Comparison of ENCODE assay signal across 14 cellular contexts in the genomic region with DNA sequence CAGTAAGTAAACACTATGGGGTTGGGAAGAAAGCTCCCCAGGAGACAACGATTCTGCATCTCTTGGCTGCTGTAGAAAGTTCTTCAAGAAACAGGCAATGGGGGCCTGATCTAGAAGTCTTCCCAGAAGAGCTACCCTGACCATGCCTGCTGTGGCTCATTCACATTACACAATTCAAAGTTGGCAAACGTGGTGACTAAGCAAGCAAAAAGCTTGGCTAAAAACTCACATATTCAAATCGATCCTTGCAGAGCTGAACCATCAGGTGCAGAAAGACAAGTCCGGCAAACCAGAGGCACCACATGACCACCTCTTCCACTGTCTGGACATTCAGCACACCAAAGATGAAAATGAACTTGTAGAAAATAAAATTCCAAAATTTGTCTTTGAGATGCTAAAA. TPM values are rescaled to one million over a fixed set of nuclear protein-coding genes. Genes with fewer than 3 reads are reported as not detected.
A peak's percentile ranks its signal among the peaks of the same experiment; 100 is the strongest.
DNase-seq lines count a peak whose midpoint lies in the region; ATAC-seq, FAIRE-seq and TF ChIP-seq lines count a peak whose summit lies in the region.
"Had no signal": no experiment of that assay in that cellular context is flagged by ENCODE, and none has a peak within 500 bp of the region (broad histone marks: within the 10 kb centered on the region; RNA-seq: fewer than 3 reads in every experiment).

No MANE protein-coding gene starts in this region.

- no peak for TF ChIP-seq POLR2A in Peyer's patch (IDR thresholded peaks at IDR 0.05)

- H3K4me3 ChIP-seq in GM23248, result no peak overlapping the region
- H3K4me3 ChIP-seq in Peyer's patch, result peak overlapping the region in 1 of 4 donors; percentile 15
- H3K4me3 ChIP-seq in pancreas, result no peak overlapping the region
- H3K4me3 ChIP-seq: smooth muscle cell, suprapubic skin had no signal

- no peak overlapping the region for H3K9ac ChIP-seq in GM23248

- H3K9me3 Mint-ChIP-seq in activated T-cell treated with anti-CD3 and anti-CD28 coated beads, Interleukin-2, amount 50 U/mL, for 4 hours, result no peaks in the 10 kb centered on the region
- H3K9me3 Mint-ChIP-seq: natural killer cell had no signal

- intact Hi-C loops in pancreas (cut with DNase I), result no loop called here

- H3K4me1 ChIP-seq in GM23248 (ENCODE audit: insufficient read depth), result peaks cover 9% of the 10 kb centered on the region; the same call in 1 of the 2 replicates
- H3K4me1 ChIP-seq in Peyer's patch, result peaks cover 0 to 17% (median 2%) of the 10 kb centered on the region in 4 donors
- H3K4me1 ChIP-seq in pancreas, result peaks cover 6 to 17% (median 14%) of the 10 kb centered on the region in 3 donors
- H3K4me1 ChIP-seq: suprapubic skin had no signal

- in situ Hi-C loops in GM23248 (cut with MboI), result no loop called here

- H3F3A ChIP-seq in GM23248 (ENCODE audit: insufficient read depth), result 0 out of 2 replicates have a peak, but pooled peaks cover 7% of the 10 kb centered on the region

- H3K9me3 ChIP-seq in GM23248 (ENCODE audit: low read depth) (no peaks in the 10 kb centered on the region), Peyer's patch (no peaks in the 10 kb centered on the region), pancreas (no peaks in the 10 kb centered on the region)
- H3K9me3 ChIP-seq: suprapubic skin had no signal

- WGBS in GM23248 (ENCODE audit: low coverage in 1 of 2, low lambda C conversion rate in 2 of 2, missing lambda C conversion rate in 2 of 2), 2 experiments, result 64 to 70% methylated on average over 4 of the region's 4 CpGs
- WGBS in pancreas, 2 donors, result 28 to 32% methylated on average over 4 of the region's 4 CpGs

- no peak overlapping the region for H2AFZ ChIP-seq in GM23248

- DNase-seq in GM23248 (peak; percentile 75), Peyer's patch (no peak), fibroblast of gingiva (ENCODE audit: low read depth) (peak; percentile 55), pancreas (peak in 2 of 6 donors; percentile 39 to 58), urothelium cell line (ENCODE audit: low spot score) (no peak), HuH-7.5 (ENCODE audit: low spot score) (no peak), dermis blood vessel endothelial cell (no peak)
- DNase-seq in activated T-cell treated with anti-CD3 and anti-CD28 coated beads, Interleukin-2, amount 50 U/mL, for 4 hours, result no peak
- DNase-seq: activated effector memory CD4-positive, alpha-beta T cell treated with anti-CD3 and anti-CD28 coated beads, Interleukin-2, amount 50 U/mL, for 16 hours; brain microvascular endothelial cell; natural killer cell; NCI-H2171 treated with DMSO at 0.1 percent for 48 hours had no signal

- H3K36me3 ChIP-seq in GM23248 (ENCODE audit: low read depth), result peaks cover 41% of the 10 kb centered on the region
- peaks cover 0 to 43% (median 0%) of the 10 kb centered on the region in 3 donors for H3K36me3 ChIP-seq in Peyer's patch
- peaks cover 6 to 15% (median 7%) of the 10 kb centered on the region in 3 donors for H3K36me3 ChIP-seq in pancreas

- no peaks in the 10 kb centered on the region for H3K27me3 Mint-ChIP-seq in activated T-cell treated with anti-CD3 and anti-CD28 coated beads, Interleukin-2, amount 50 U/mL, for 4 hours (ENCODE audit: low read depth)

- no peaks in the 10 kb centered on the region for H3K27me3 ChIP-seq in GM23248 (replicated peaks; ENCODE audit: insufficient read depth)
- H3K27me3 ChIP-seq in Peyer's patch, result no peaks in the 10 kb centered on the region
- H3K27me3 ChIP-seq in pancreas, result no peaks in the 10 kb centered on the region
- H3K27me3 ChIP-seq: brain microvascular endothelial cell, suprapubic skin had no signal

- peak; percentile 91 to 94 (median 92) for ATAC-seq in pancreas
- no peak for ATAC-seq in activated T-cell treated with anti-CD3 and anti-CD28 coated beads, Interleukin-2, amount 50 U/mL, for 4 hours
- ATAC-seq: natural killer cell had no signal

- no peaks in the 10 kb centered on the region for H4K20me1 ChIP-seq in GM23248 (ENCODE audit: insufficient read depth)

- no peaks in the 10 kb centered on the region for H3K9me2 ChIP-seq in GM23248 (ENCODE audit: insufficient read depth)

- H3K4me3 Mint-ChIP-seq in activated T-cell treated with anti-CD3 and anti-CD28 coated beads, Interleukin-2, amount 50 U/mL, for 4 hours, result no peak overlapping the region
- H3K4me3 Mint-ChIP-seq: natural killer cell had no signal

- peaks cover 5% of the 10 kb centered on the region for H3K4me1 Mint-ChIP-seq in activated T-cell treated with anti-CD3 and anti-CD28 coated beads, Interleukin-2, amount 50 U/mL, for 4 hours (ENCODE audit: low read depth)

- no peak overlapping the region for H3K4me2 ChIP-seq in GM23248 (ENCODE audit: unreplicated experiment)
- H3K4me2 ChIP-seq: smooth muscle cell had no signal

- no peak for TF ChIP-seq CTCF in Peyer's patch (IDR thresholded peaks at IDR 0.05)
- no peak for TF ChIP-seq CTCF in pancreas (IDR thresholded peaks at IDR 0.05)

- H3K27ac ChIP-seq in GM23248, result no peak overlapping the region; the same call in 1 of the 2 replicates
- H3K27ac ChIP-seq in Peyer's patch, result peak overlapping the region in 3 of 4 donors; percentile 13 to 82 (median 77)
- H3K27ac ChIP-seq in pancreas, result peak overlapping the region in 3 of 4 donors; percentile 53 to 80 (median 62)
- H3K27ac ChIP-seq: brain microvascular endothelial cell, suprapubic skin had no signal

- H3K36me3 Mint-ChIP-seq in activated T-cell treated with anti-CD3 and anti-CD28 coated beads, Interleukin-2, amount 50 U/mL, for 4 hours (ENCODE audit: insufficient read depth), result peaks cover 42% of the 10 kb centered on the region

- H3K79me2 ChIP-seq in GM23248 (ENCODE audit: insufficient read depth), result peaks cover 51% of the 10 kb centered on the region

- FAIRE-seq in pancreas (lab: Jason Lieb, UNC) (no peak), urothelium cell line (lab: Jason Lieb, UNC) (no peak)

RNA-seq across cellular contexts. Expression of gene AMFR, which starts 16.1 kb away (rescaled TPM):
- 205 and 212 TPM in 2 replicates for total RNA-seq in GM23248 (2014; rRNA removed; shearing (Covaris generic))
- polyA plus RNA-seq in GM23248 (2016; fragmentation: Nextera tagmentation; extraction: Ambion mirVana) (26.6 and 27.3 TPM in 2 replicates), pancreas (10 to 100 TPM; 29.2 to 37.4 TPM)
- total RNA-seq in Peyer's patch (100 to 1,000 TPM; 149 to 265 (median 170) TPM), pancreas (10 to 100 TPM; 43.9 to 64.2 (median 52.8) TPM), dermis blood vessel endothelial cell (244 and 318 TPM in 2 replicates)
- total RNA-seq in activated T-cell treated with anti-CD3 and anti-CD28 coated beads, Interleukin-2, amount 50 U/mL, for 4 hours, result 10 to 100 TPM; 36.3 to 44.6 (median 41.1) TPM

RNA-seq across cellular contexts. Expression of gene NUDT21, which starts 41.9 kb away (rescaled TPM):
- total RNA-seq in GM23248 (2014; rRNA removed; shearing (Covaris generic)), result 57.0 and 76.8 TPM in 2 replicates
- polyA plus RNA-seq in GM23248 (2016; fragmentation: Nextera tagmentation; extraction: Ambion mirVana) (47.8 and 49.6 TPM in 2 replicates), pancreas (10 to 100 TPM in 1 of 2 donors, 1 to 10 TPM in 1; 7.9 to 17.8 TPM)
- total RNA-seq in Peyer's patch (10 to 100 TPM; 26.1 to 43.6 (median 34.2) TPM), pancreas (10 to 100 TPM; 36.1 to 57.6 (median 49.6) TPM), dermis blood vessel endothelial cell (102 and 147 TPM in 2 replicates)
- total RNA-seq in activated T-cell treated with anti-CD3 and anti-CD28 coated beads, Interleukin-2, amount 50 U/mL, for 4 hours, result 100 to 1,000 TPM; 234 to 247 (median 245) TPM

RNA-seq across cellular contexts. Expression of gene OGFOD1, which starts 42.2 kb away (rescaled TPM):
- 59.1 and 70.8 TPM in 2 replicates for total RNA-seq in GM23248 (2014; rRNA removed; shearing (Covaris generic))
- polyA plus RNA-seq in GM23248 (2016; fragmentation: Nextera tagmentation; extraction: Ambion mirVana) (97.6 and 101 TPM in 2 replicates), pancreas (1 to 10 TPM; 3.2 to 6.6 TPM)
- total RNA-seq in Peyer's patch (10 to 100 TPM; 11.0 to 47.9 (median 18.0) TPM), pancreas (10 to 100 TPM in 4 of 6 donors, 1 to 10 TPM in 2; 5.9 to 14.0 (median 11.7) TPM), dermis blood vessel endothelial cell (71.6 and 155 TPM in 2 replicates)
- total RNA-seq in activated T-cell treated with anti-CD3 and anti-CD28 coated beads, Interleukin-2, amount 50 U/mL, for 4 hours, result 100 to 1,000 TPM in 2 of 3 donors, 10 to 100 TPM in 1; 99.3 to 108 (median 101) TPM

Comparison
In these comparisons a context has a peak if more than half of its experiments do, and no peak if none do; other contexts are left out.
1. DNase-seq: peak in GM23248 (single experiment) and fibroblast of gingiva (single experiment); none in Peyer's patch (0 of 3), urothelium cell line (single experiment), HuH-7.5 (single experiment), activated T-cell treated with anti-CD3 and anti-CD28 coated beads, Interleukin-2, amount 50 U/mL, for 4 hours (single experiment) and dermis blood vessel endothelial cell (single experiment).
2. ATAC-seq: peak in pancreas (4 of 4); none in activated T-cell treated with anti-CD3 and anti-CD28 coated beads, Interleukin-2, amount 50 U/mL, for 4 hours (0 of 2).